In the genomic region with DNA sequence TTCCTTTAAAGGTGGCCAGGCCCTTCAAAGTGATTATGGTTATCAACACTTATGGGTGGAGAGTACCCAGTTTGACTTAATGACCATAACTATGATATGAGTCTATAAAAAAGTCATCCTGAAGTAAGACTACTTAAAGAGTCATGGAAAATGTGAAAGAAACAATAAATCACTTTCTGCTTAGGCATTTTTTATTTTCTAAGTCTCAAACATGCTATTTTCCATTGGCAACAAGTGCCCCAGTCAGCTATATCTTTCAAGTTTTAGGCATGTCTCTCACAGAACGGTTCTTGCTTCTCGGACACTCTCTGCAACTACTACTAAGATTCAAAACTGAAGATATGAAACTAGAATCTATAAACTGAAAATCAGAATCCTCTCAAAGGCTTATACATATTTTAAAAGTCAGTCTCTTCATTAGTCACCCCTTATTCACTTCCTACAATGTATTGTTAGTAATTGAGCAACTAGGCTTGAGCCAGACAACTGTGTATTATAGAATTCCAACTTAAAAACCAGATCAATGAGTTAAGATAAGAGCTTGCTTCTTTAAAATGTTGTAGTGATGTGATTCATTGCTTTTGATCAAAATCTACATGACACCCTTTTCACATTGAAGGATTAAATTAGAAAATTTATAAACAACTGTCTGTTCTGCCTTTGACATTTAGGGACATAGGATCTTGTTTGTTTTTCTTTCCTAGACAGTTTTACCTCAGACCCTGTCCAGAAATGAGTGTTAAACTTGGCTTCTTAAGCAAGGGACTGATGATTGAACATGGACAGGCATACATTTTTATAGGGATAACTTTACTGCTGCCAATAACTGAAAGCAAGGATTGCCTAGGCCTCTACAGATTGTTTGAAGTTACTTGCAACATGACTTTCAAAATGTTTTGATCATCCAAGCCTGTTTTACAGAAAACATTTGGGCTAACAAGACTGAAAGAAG, we compare ENCODE assay signal across 8 cellular contexts. TPM values are rescaled to one million over a fixed set of nuclear protein-coding genes. Genes with fewer than 3 reads are reported as not detected.
DNase-seq lines count a peak whose midpoint lies in the region; ATAC-seq and TF ChIP-seq lines count a peak whose summit lies in the region.

No MANE protein-coding gene starts in this region.

- no peaks in the 10 kb centered on the region for H3K9me3 ChIP-seq in CD4-positive, CD25-positive, alpha-beta regulatory T cell (ENCODE audit: control insufficient read depth in 2 of 2, low read length in 2 of 2)

- no peaks in the 10 kb centered on the region for H3K27me3 Mint-ChIP-seq in CD4-positive, CD25-positive, alpha-beta regulatory T cell
- H3K27me3 Mint-ChIP-seq in activated CD4-positive, alpha-beta memory T cell treated with anti-CD3 and anti-CD28 coated beads, Interleukin-2, amount 10 ng/mL, durations not matched to agents 7 days and 5 days: no peaks in the 10 kb centered on the region
- no peaks in the 10 kb centered on the region for H3K27me3 Mint-ChIP-seq in mesothelial cell of epicardium (ENCODE audit: low read depth)

- H3K4me1 Mint-ChIP-seq in CD4-positive, CD25-positive, alpha-beta regulatory T cell: peaks cover 49 to 80% (median 68%) of the 10 kb centered on the region in 4 donors
- H3K4me1 Mint-ChIP-seq in activated CD4-positive, alpha-beta memory T cell treated with anti-CD3 and anti-CD28 coated beads, Interleukin-2, amount 10 ng/mL, durations not matched to agents 7 days and 5 days: peaks cover 68% of the 10 kb centered on the region
- H3K4me1 Mint-ChIP-seq in mesothelial cell of epicardium: peaks cover 38% of the 10 kb centered on the region

- TF ChIP-seq CTCF in mesothelial cell of epicardium (IDR thresholded peaks at IDR 0.05; ENCODE audit: unreplicated experiment): no peak

- H3K4me3 ChIP-seq in CD4-positive, CD25-positive, alpha-beta regulatory T cell (ENCODE audit: low read depth, low read length): peak overlapping the region; percentile 96

- no peaks in the 10 kb centered on the region for H3K27me3 ChIP-seq in CD4-positive, CD25-positive, alpha-beta regulatory T cell (ENCODE audit: control insufficient read depth, insufficient read depth, low read length)

- intact Hi-C loops in Right ventricle myocardium inferior (cut with DNase I): no loop called here

- POLR2A ChIA-PET in activated CD4-positive, alpha-beta memory T cell treated with anti-CD3 and anti-CD28 coated beads, Interleukin-2, amount 10 ng/mL, durations not matched to agents 7 days and 5 days (lab: Charles Lee): interaction anchor here (0.5 to 4.9 kb wide), 8 partner anchors 13 to 132 kb away, joined by 3 to 47 read pairs (median 4); no protein-coding TSS in a partner anchor

- ATAC-seq in CD4-positive, CD25-positive, alpha-beta regulatory T cell (ENCODE audit: low read depth in 2 of 2): no peak
- ATAC-seq in GM21786 (IDR thresholded peaks at IDR 0.05; ENCODE audit: unreplicated experiment): peak; percentile 11
- ATAC-seq in Right ventricle myocardium inferior: no peak
- ATAC-seq in HG03108 (IDR thresholded peaks at IDR 0.05; ENCODE audit: unreplicated experiment): no peak

- DNase-seq in CD4-positive, CD25-positive, alpha-beta regulatory T cell: no peak
- DNase-seq in activated CD4-positive, alpha-beta memory T cell treated with anti-CD3 and anti-CD28 coated beads, Interleukin-2, amount 10 ng/mL, durations not matched to agents 7 days and 5 days: no peak
- no peak for DNase-seq in mesothelial cell of epicardium (ENCODE audit: low spot score in 2 of 2, unreplicated experiment in 2 of 2)
- no peak for DNase-seq in activated effector memory CD4-positive, alpha-beta T cell treated with Interleukin-2 at 50 U/mL for 16 hours
- no peak for DNase-seq in NCI-H524 (lab: John Stamatoyannopoulos, UW)
- no peak for DNase-seq in Right ventricle myocardium inferior (ENCODE audit: missing footprints)

- peaks cover 74% of the 10 kb centered on the region for H3K4me1 ChIP-seq in CD4-positive, CD25-positive, alpha-beta regulatory T cell (ENCODE audit: control insufficient read depth, insufficient read depth, low read length, poor library complexity, severe bottlenecking)

- peak overlapping the region; percentile 93 to 97 (median 97) for H3K4me3 Mint-ChIP-seq in CD4-positive, CD25-positive, alpha-beta regulatory T cell
- peak overlapping the region; percentile 87 for H3K4me3 Mint-ChIP-seq in activated CD4-positive, alpha-beta memory T cell treated with anti-CD3 and anti-CD28 coated beads, Interleukin-2, amount 10 ng/mL, durations not matched to agents 7 days and 5 days
- peak overlapping the region; percentile 24 for H3K4me3 Mint-ChIP-seq in mesothelial cell of epicardium

- no peaks in the 10 kb centered on the region for H3K9me3 Mint-ChIP-seq in CD4-positive, CD25-positive, alpha-beta regulatory T cell
- no peaks in the 10 kb centered on the region for H3K9me3 Mint-ChIP-seq in activated CD4-positive, alpha-beta memory T cell treated with anti-CD3 and anti-CD28 coated beads, Interleukin-2, amount 10 ng/mL, durations not matched to agents 7 days and 5 days
- H3K9me3 Mint-ChIP-seq in mesothelial cell of epicardium: peaks cover 8% of the 10 kb centered on the region

- CTCF ChIA-PET in activated CD4-positive, alpha-beta memory T cell treated with anti-CD3 and anti-CD28 coated beads, Interleukin-2, amount 10 ng/mL, durations not matched to agents 7 days and 5 days (lab: Charles Lee): interaction anchor here (1.4 to 1.9 kb wide), 2 partner anchors 114 to 133 kb away, joined by 4 to 14 read pairs; no protein-coding TSS in a partner anchor

- H3K36me3 ChIP-seq in CD4-positive, CD25-positive, alpha-beta regulatory T cell (ENCODE audit: control insufficient read depth, insufficient read depth, low read length): peaks cover 17% of the 10 kb centered on the region

- H3K27ac ChIP-seq in CD4-positive, CD25-positive, alpha-beta regulatory T cell (ENCODE audit: insufficient read depth, low read length, poor library complexity, severe bottlenecking): peak overlapping the region; percentile 86

- H3K27ac Mint-ChIP-seq in CD4-positive, CD25-positive, alpha-beta regulatory T cell: peak overlapping the region; percentile 47 to 97 (median 61)
- peak overlapping the region; percentile 25 for H3K27ac Mint-ChIP-seq in activated CD4-positive, alpha-beta memory T cell treated with anti-CD3 and anti-CD28 coated beads, Interleukin-2, amount 10 ng/mL, durations not matched to agents 7 days and 5 days
- no peak overlapping the region for H3K27ac Mint-ChIP-seq in mesothelial cell of epicardium

- peaks cover 23% of the 10 kb centered on the region for H3K36me3 Mint-ChIP-seq in CD4-positive, CD25-positive, alpha-beta regulatory T cell
- H3K36me3 Mint-ChIP-seq in activated CD4-positive, alpha-beta memory T cell treated with anti-CD3 and anti-CD28 coated beads, Interleukin-2, amount 10 ng/mL, durations not matched to agents 7 days and 5 days (ENCODE audit: low read depth): peaks cover 71% of the 10 kb centered on the region
- H3K36me3 Mint-ChIP-seq in mesothelial cell of epicardium: peaks cover 17% of the 10 kb centered on the region

RNA-seq across cellular contexts. Expression of a gene that starts 2.9 kb away (rescaled TPM):
- 117 TPM for total RNA-seq in CD4-positive, CD25-positive, alpha-beta regulatory T cell
- polyA plus RNA-seq in CD4-positive, CD25-positive, alpha-beta regulatory T cell: 10 to 100 TPM; 66.4 to 98.4 (median 69.1) TPM
- 100 to 1,000 TPM; 113 to 114 TPM for total RNA-seq in activated CD4-positive, alpha-beta memory T cell treated with anti-CD3 and anti-CD28 coated beads, Interleukin-2, amount 10 ng/mL, durations not matched to agents 7 days and 5 days
- total RNA-seq in mesothelial cell of epicardium (61.7 to 63.2 TPM (median 61.9 TPM) in 3 replicates), Right ventricle myocardium inferior (48.1 TPM)

Comparison
In these comparisons a context has a peak if more than half of its experiments do, and no peak if none do; other contexts are left out.
1. H3K4me3 Mint-ChIP-seq: peak in every context shown above with its lines; median percentile 97 in CD4-positive, CD25-positive, alpha-beta regulatory T cell; 87 in activated CD4-positive, alpha-beta memory T cell treated with anti-CD3 and anti-CD28 coated beads, Interleukin-2, amount 10 ng/mL, durations not matched to agents 7 days and 5 days; 24 in mesothelial cell of epicardium.